Comparison of ENCODE assay signal across 8 cellular contexts in the genomic region with DNA sequence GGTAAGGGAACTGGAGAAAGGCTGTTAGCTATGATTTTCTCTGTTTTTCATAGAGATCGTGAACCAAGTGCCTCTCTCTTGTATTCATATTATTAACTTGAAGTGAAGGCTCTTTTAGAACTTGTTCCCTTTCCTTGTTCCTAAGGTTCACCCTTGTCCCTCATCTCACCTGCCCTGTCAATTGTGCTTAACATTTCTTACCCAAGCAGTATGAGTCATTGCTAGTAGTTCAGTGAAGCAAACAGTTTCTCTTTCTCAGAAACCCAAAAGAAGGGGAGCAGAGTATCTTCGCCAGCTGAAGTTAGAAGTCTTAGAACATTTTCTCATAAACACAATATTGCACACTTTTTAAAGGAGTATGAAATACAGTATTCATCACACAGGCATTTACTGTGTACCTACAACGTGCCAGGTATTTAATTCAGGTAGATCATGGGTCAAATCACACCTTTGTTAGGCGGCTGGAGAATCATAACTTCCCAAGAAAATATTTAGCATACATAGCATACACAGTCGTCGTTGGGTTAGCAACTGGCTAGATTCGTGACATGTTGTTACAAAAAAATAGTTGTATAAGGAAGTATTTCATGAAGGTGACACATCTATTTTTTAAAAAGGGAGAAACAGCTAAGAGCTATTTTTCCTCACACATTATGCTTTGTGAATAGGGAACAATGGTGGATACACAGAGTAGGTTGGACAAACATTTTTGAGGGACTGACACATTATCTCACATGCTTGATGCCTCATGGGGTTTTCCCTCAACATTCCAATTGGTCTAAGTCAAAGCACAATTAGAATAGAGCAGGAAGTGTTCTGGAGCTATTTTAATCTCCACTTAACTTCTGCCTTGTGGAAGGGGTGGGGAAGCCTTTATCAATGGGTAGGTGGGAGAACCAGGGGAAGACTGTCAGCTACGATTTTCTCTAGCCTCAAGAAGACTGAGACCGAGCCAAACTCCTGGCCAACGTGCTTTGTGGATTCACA. TPM values are rescaled to one million over a fixed set of nuclear protein-coding genes. Genes with fewer than 3 reads are reported as not detected.
DNase-seq lines count a peak whose midpoint lies in the region; ATAC-seq and FAIRE-seq lines count a peak whose summit lies in the region.

No MANE protein-coding gene starts in this region.

- H3K27ac Mint-ChIP-seq in activated CD8-positive, alpha-beta T cell treated with anti-CD3 and anti-CD28 coated beads, Interleukin-2, amount 10 ng/mL, durations not matched to agents 7 days and 5 days: peak overlapping the region; percentile 28

- FAIRE-seq in urothelium cell line (lab: Jason Lieb, UNC): peak; percentile 30

- H3K9me3 Mint-ChIP-seq in activated CD8-positive, alpha-beta T cell treated with anti-CD3 and anti-CD28 coated beads, Interleukin-2, amount 10 ng/mL, durations not matched to agents 7 days and 5 days (ENCODE audit: insufficient read depth): no peaks in the 10 kb centered on the region

- peak overlapping the region; percentile 12 for H3K4me3 Mint-ChIP-seq in activated CD8-positive, alpha-beta T cell treated with anti-CD3 and anti-CD28 coated beads, Interleukin-2, amount 10 ng/mL, durations not matched to agents 7 days and 5 days

- peaks cover 3% of the 10 kb centered on the region for H3K4me1 Mint-ChIP-seq in activated CD8-positive, alpha-beta T cell treated with anti-CD3 and anti-CD28 coated beads, Interleukin-2, amount 10 ng/mL, durations not matched to agents 7 days and 5 days (ENCODE audit: low read depth)

- peak; percentile 86 for ATAC-seq in GM19467 (IDR thresholded peaks at IDR 0.05; ENCODE audit: unreplicated experiment)
- ATAC-seq in HG03460 (IDR thresholded peaks at IDR 0.05; ENCODE audit: unreplicated experiment): peak; percentile 85
- ATAC-seq in activated CD8-positive, alpha-beta T cell treated with anti-CD3 and anti-CD28 coated beads, Interleukin-2, amount 10 ng/mL, durations not matched to agents 7 days and 5 days: no peak

- DNase-seq in DMS53 treated with DMSO at 0.1 percent for 48 hours (lab: John Stamatoyannopoulos, UW; ENCODE audit: unreplicated experiment): peak; percentile 83
- no peak for DNase-seq in activated CD8-positive, alpha-beta T cell treated with anti-CD3 and anti-CD28 coated beads, Interleukin-2, amount 10 ng/mL, durations not matched to agents 7 days and 5 days
- DNase-seq in iris pigment epithelial cell (ENCODE audit: low read depth): peak; percentile 96
- DNase-seq in urothelium cell line (ENCODE audit: low spot score): peak; percentile 67
- no peak for DNase-seq in NCI-H1694 treated with DMSO at 0.1 percent for 48 hours (lab: John Stamatoyannopoulos, UW)
- DNase-seq in activated CD4-positive, CD25-positive, alpha-beta regulatory T cell treated with anti-CD3 and anti-CD28 coated beads, Interleukin-2, amount 50 U/mL, for 72 hours: no peak

- no peaks in the 10 kb centered on the region for H3K27me3 Mint-ChIP-seq in activated CD8-positive, alpha-beta T cell treated with anti-CD3 and anti-CD28 coated beads, Interleukin-2, amount 10 ng/mL, durations not matched to agents 7 days and 5 days (ENCODE audit: low read depth)

- CTCF ChIA-PET in activated CD8-positive, alpha-beta T cell treated with anti-CD3 and anti-CD28 coated beads, Interleukin-2, amount 10 ng/mL, durations not matched to agents 7 days and 5 days (lab: Charles Lee): no interaction called here

- POLR2A ChIA-PET in activated CD8-positive, alpha-beta T cell treated with anti-CD3 and anti-CD28 coated beads, Interleukin-2, amount 10 ng/mL, durations not matched to agents 7 days and 5 days (lab: Charles Lee): interaction anchor here (1.1 kb wide), 1 partner anchor 14 kb away, joined by 3 read pairs; no protein-coding TSS in a partner anchor

- no peaks in the 10 kb centered on the region for H3K36me3 Mint-ChIP-seq in activated CD8-positive, alpha-beta T cell treated with anti-CD3 and anti-CD28 coated beads, Interleukin-2, amount 10 ng/mL, durations not matched to agents 7 days and 5 days (ENCODE audit: low read depth)

RNA-seq across cellular contexts. Expression of gene HDAC9, which starts 13.2 kb away (rescaled TPM):
- total RNA-seq in activated CD8-positive, alpha-beta T cell treated with anti-CD3 and anti-CD28 coated beads, Interleukin-2, amount 10 ng/mL, durations not matched to agents 7 days and 5 days: 1 to 10 TPM in 1 of 2 experiments, under 1 TPM in 1; 0.92 to 1.4 TPM

Comparison
In these comparisons a context has a peak if more than half of its experiments do, and no peak if none do; other contexts are left out.
1. DNase-seq: peak in DMS53 treated with DMSO at 0.1 percent for 48 hours (single experiment), iris pigment epithelial cell (single experiment) and urothelium cell line (single experiment); none in activated CD8-positive, alpha-beta T cell treated with anti-CD3 and anti-CD28 coated beads, Interleukin-2, amount 10 ng/mL, durations not matched to agents 7 days and 5 days (single experiment), NCI-H1694 treated with DMSO at 0.1 percent for 48 hours (single experiment) and activated CD4-positive, CD25-positive, alpha-beta regulatory T cell treated with anti-CD3 and anti-CD28 coated beads, Interleukin-2, amount 50 U/mL, for 72 hours (single experiment).